14 cellular contexts compared by ENCODE assay signal in the genomic region with DNA sequence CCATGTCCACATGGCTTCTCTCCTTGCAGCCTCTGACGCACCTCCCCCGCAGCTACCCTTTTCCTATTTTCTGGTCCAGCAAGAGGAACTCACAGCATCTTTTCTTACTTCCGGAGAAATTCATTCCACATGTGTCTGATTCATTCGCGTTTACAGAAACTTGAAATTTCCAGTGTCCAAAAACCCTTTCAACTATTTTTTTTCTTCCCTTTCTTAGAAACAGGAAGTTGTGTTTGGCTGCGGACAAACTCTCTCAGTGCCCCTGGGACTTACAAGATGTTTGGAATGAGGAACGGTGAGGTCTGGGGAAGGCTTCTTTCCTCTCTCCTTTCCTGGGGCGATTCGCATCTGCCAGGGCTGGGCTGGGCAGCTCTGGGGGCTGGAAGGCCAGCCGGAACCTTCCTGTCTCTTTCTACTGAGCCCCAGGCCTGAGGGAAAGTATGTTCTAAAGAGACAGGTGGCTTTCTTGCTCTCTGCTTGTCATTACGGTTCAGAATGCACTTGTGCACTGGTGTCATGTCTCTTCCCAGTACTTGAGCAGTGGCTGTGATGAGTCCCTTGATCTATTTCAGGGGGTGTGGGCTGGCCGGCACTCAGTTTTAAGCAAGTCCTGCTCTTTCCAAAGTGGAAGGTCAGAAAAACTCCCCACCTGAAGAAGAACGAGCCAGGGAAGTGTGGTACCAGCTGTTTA. TPM values are rescaled to one million over a fixed set of nuclear protein-coding genes. Genes with fewer than 3 reads are reported as not detected.
A peak's percentile ranks its signal among the peaks of the same experiment; 100 is the strongest.
DNase-seq lines count a peak whose midpoint lies in the region; ATAC-seq and TF ChIP-seq lines count a peak whose summit lies in the region.
"Had no signal": no experiment of that assay in that cellular context is flagged by ENCODE, and none has a peak within 500 bp of the region (broad histone marks: within the 10 kb centered on the region; RNA-seq: fewer than 3 reads in every experiment).

No MANE protein-coding gene starts in this region.

- intact Hi-C loops in body of pancreas (cut with DNase I) (loop anchor here (10.0 kb wide), 1 partner anchor 196 kb away; no protein-coding TSS in a partner anchor), vagina (cut with DNase I) (no loop called here)

- H3K36me3 ChIP-seq in SK-N-SH (replicated peaks in 1 of 2; ENCODE audit: control insufficient read depth in 1 of 2, insufficient read depth in 2 of 2, low read length in 1 of 2) (no peaks in the 10 kb centered on the region), body of pancreas (replicated peaks in 1 of 2; ENCODE audit: insufficient read depth in 1 of 2, low read depth in 2 of 2) (no peaks in the 10 kb centered on the region), vagina (no peaks in the 10 kb centered on the region)
- H3K36me3 ChIP-seq: suprapubic skin had no signal

- TF ChIP-seq EP300 in SK-N-SH (IDR thresholded peaks at IDR 0.05; ENCODE audit: borderline replicate concordance in 1 of 2, low read depth in 1 of 2, low read length in 1 of 2) = no peak

- no peaks in the 10 kb centered on the region for H4K20me1 ChIP-seq in SK-N-SH (ENCODE audit: insufficient read depth)

- no peaks in the 10 kb centered on the region for H3K9me2 ChIP-seq in SK-N-SH

- H3K27me3 ChIP-seq in SK-N-SH (ENCODE audit: insufficient read depth) (no peaks in the 10 kb centered on the region; the same call in 1 of the 2 replicates), body of pancreas (no peaks in the 10 kb centered on the region), vagina (no peaks in the 10 kb centered on the region)
- H3K27me3 ChIP-seq: suprapubic skin had no signal

- POLR2A ChIA-PET in SK-N-SH (lab: Yijun Ruan, JAX) = no interaction called here

- H3K27ac ChIP-seq in SK-N-SH (ENCODE audit: low read depth in 2 of 2, low read length in 1 of 2) (peak overlapping the region in 1 of 2 experiments; percentile 20; a peak in 1 of 4 replicates), body of pancreas (no peak overlapping the region), vagina (peak overlapping the region; percentile 9)
- H3K27ac ChIP-seq: 22Rv1, suprapubic skin had no signal

- peak overlapping the region; percentile 60; the same call in 1 of the 2 replicates for H2AFZ ChIP-seq in SK-N-SH (ENCODE audit: low read depth)

- TF ChIP-seq POLR2A in body of pancreas (IDR thresholded peaks at IDR 0.05) (no peak), vagina (IDR thresholded peaks at IDR 0.05) (no peak)

- ATAC-seq in SK-N-SH treated with all-trans-retinoic acid at 6 μM for 48 hours (no peak), body of pancreas (peak; percentile 10)
- ATAC-seq: activated CD4-positive, CD25-positive, alpha-beta regulatory T cell treated with anti-CD3 and anti-CD28 coated beads, Interleukin-2, amount 50 U/mL, for 24 hours; Panc1 had no signal

- no peak overlapping the region for H3K9ac ChIP-seq in SK-N-SH

- H3K4me1 ChIP-seq in SK-N-SH (ENCODE audit: control insufficient read depth in 1 of 2, insufficient read depth in 2 of 2, low read depth in 1 of 2, low read length in 1 of 2) (peaks cover 9 to 17% of the 10 kb centered on the region in 2 experiments; a peak in 3 of 4 replicates), body of pancreas (peaks cover 17% of the 10 kb centered on the region), vagina (no peaks in the 10 kb centered on the region)

- WGBS in SK-N-SH (ENCODE audit: low lambda C conversion rate) = 79% methylated on average over 13 of the region's 13 CpGs
- WGBS in body of pancreas, 2 donors = 62 to 72% methylated on average over 12 to 13 of the region's 13 CpGs

- no peaks in the 10 kb centered on the region for H3K79me2 ChIP-seq in SK-N-SH (ENCODE audit: insufficient read depth)

- TF ChIP-seq CTCF in SK-N-SH (IDR thresholded peaks at IDR 0.05) (no peak), body of pancreas (IDR thresholded peaks at IDR 0.05) (no peak), vagina (IDR thresholded peaks at IDR 0.05) (no peak)

- H3K4me2 ChIP-seq in SK-N-SH = peak overlapping the region; percentile 49; the same call in 1 of the 2 replicates

- no peaks in the 10 kb centered on the region for H3K9me3 ChIP-seq in SK-N-SH
- no peaks in the 10 kb centered on the region for H3K9me3 ChIP-seq in body of pancreas
- H3K9me3 ChIP-seq in vagina = no peaks in the 10 kb centered on the region
- H3K9me3 ChIP-seq: suprapubic skin had no signal

- TF ChIP-seq RAD21 in SK-N-SH (IDR thresholded peaks at IDR 0.05; ENCODE audit: low read length) = no peak

- H3K4me3 ChIP-seq in SK-N-SH (ENCODE audit: low read depth in 2 of 2, low read length in 1 of 2) = no peak overlapping the region
- no peak overlapping the region for H3K4me3 ChIP-seq in body of pancreas
- no peak overlapping the region for H3K4me3 ChIP-seq in vagina
- H3K4me3 ChIP-seq: suprapubic skin had no signal

- no peaks in the 10 kb centered on the region for H3F3A ChIP-seq in SK-N-SH (replicated peaks; ENCODE audit: insufficient read depth)

- DNase-seq in SK-N-SH (no peak), body of pancreas (no peak), hepatic stellate cell (ENCODE audit: low spot score) (peak; percentile 58), vagina (ENCODE audit: extremely low spot score in 2 of 2) (no peak), activated gamma-delta T cell (lab: John Stamatoyannopoulos, UW) (no peak), NCI-H345 treated with DMSO at 0.1 percent for 48 hours (lab: John Stamatoyannopoulos, UW; ENCODE audit: unreplicated experiment) (no peak)
- no peak for DNase-seq in activated CD8-positive, alpha-beta memory T cell treated with anti-CD3 and anti-CD28 coated beads, Interleukin-2, amount 50 U/mL, for 4 hours
- DNase-seq: activated naive CD8-positive, alpha-beta T cell treated with anti-CD3 and anti-CD28 coated beads for 36 hours; NCI-H1436 treated with DMSO at 0.1 percent for 48 hours had no signal

- CTCF ChIA-PET in SK-N-SH (lab: Yijun Ruan, JAX) = interaction anchor here (0.6 to 2.1 kb wide), 4 partner anchors 8 to 34 kb away, joined by 3 to 6 read pairs (median 5); no protein-coding TSS in a partner anchor

TF ChIP-seq in SK-N-SH, 30 proteins besides CTCF, POLR2A, EP300 and RAD21:
- TF ChIP-seq TCF12 (IDR thresholded peaks at IDR 0.05) (peak; percentile 37; the same call in 1 of the 2 replicates), TAF1 (IDR thresholded peaks at IDR 0.05; ENCODE audit: borderline replicate concordance, low read depth, low read length) (no peak), SIN3A (IDR thresholded peaks at IDR 0.05; ENCODE audit: borderline replicate concordance, low read depth, low read length) (no peak), RFX5 (IDR thresholded peaks at IDR 0.05; ENCODE audit: low read length) (no peak), NRF1 (IDR thresholded peaks at IDR 0.05; ENCODE audit: low read depth, low read length) (no peak), NFIC (IDR thresholded peaks at IDR 0.05; ENCODE audit: borderline replicate concordance) (0 out of 2 replicates have a peak, but pooled peaks have one; percentile 10), ELF1 (IDR thresholded peaks at IDR 0.05) (no peak), TEAD4 (IDR thresholded peaks at IDR 0.05; ENCODE audit: borderline replicate concordance, insufficient read depth) (no peak)

TF ChIP-seq in SK-N-SH treated with all-trans-retinoic acid at 6 μM for 48 hours, 23 proteins besides CTCF, POLR2A, EP300 and RAD21:
- TF ChIP-seq OSR1 (CRISPR knock-in tag; IDR thresholded peaks at IDR 0.05) (no peak), BACH2 (CRISPR knock-in tag; IDR thresholded peaks at IDR 0.05; ENCODE audit: borderline replicate concordance) (no peak)
- TF ChIP-seq, protein P1, sequence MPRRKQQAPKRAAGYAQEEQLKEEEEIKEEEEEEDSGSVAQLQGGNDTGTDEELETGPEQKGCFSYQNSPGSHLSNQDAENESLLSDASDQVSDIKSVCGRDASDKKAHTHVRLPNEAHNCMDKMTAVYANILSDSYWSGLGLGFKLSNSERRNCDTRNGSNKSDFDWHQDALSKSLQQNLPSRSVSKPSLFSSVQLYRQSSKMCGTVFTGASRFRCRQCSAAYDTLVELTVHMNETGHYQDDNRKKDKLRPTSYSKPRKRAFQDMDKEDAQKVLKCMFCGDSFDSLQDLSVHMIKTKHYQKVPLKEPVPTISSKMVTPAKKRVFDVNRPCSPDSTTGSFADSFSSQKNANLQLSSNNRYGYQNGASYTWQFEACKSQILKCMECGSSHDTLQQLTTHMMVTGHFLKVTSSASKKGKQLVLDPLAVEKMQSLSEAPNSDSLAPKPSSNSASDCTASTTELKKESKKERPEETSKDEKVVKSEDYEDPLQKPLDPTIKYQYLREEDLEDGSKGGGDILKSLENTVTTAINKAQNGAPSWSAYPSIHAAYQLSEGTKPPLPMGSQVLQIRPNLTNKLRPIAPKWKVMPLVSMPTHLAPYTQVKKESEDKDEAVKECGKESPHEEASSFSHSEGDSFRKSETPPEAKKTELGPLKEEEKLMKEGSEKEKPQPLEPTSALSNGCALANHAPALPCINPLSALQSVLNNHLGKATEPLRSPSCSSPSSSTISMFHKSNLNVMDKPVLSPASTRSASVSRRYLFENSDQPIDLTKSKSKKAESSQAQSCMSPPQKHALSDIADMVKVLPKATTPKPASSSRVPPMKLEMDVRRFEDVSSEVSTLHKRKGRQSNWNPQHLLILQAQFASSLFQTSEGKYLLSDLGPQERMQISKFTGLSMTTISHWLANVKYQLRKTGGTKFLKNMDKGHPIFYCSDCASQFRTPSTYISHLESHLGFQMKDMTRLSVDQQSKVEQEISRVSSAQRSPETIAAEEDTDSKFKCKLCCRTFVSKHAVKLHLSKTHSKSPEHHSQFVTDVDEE (CRISPR knock-in tag; IDR thresholded peaks at IDR 0.05) = no peak

RNA-seq across cellular contexts. Expression of gene ADAMTS8, which starts 27.5 kb away (rescaled TPM):
- not detected in 2 replicates for polyA plus RNA-seq in SK-N-SH (2012; rRNA removed)
- polyA plus RNA-seq in SK-N-SH (2012; cell fraction: cytosol; rRNA removed) = 0.01 and 0.03 TPM in 2 replicates
- polyA plus RNA-seq in SK-N-SH (2012; cell fraction: nucleus; rRNA removed) = not detected in 2 replicates
- total RNA-seq in body of pancreas (under 1 TPM in 1 of 2 donors, not detected in 1; 0.66 TPM), vagina (1.5 TPM)
- total RNA-seq: activated naive CD8-positive, alpha-beta T cell treated with anti-CD3 and anti-CD28 coated beads for 36 hours had no signal

RNA-seq across cellular contexts. Expression of gene ADAMTS15, which starts 47.5 kb away (rescaled TPM):
- polyA plus RNA-seq in SK-N-SH (2012; rRNA removed) = 0.96 and 1.1 TPM in 2 replicates
- 0.44 and 0.69 TPM in 2 replicates for polyA plus RNA-seq in SK-N-SH (2012; cell fraction: cytosol; rRNA removed)
- 1.8 and 1.9 TPM in 2 replicates for polyA plus RNA-seq in SK-N-SH (2012; cell fraction: nucleus; rRNA removed)
- 1 to 10 TPM in 1 of 2 donors, under 1 TPM in 1; 0.52 to 5.3 TPM for total RNA-seq in body of pancreas
- 12.0 TPM for total RNA-seq in vagina
- total RNA-seq: activated naive CD8-positive, alpha-beta T cell treated with anti-CD3 and anti-CD28 coated beads for 36 hours had no signal
